In genomic region chr4:184472540-184473264, GRCh38 we compare ENCODE assay signal across 1 cellular context.
A peak's percentile ranks its signal among the peaks of the same experiment; 100 is the strongest.
TF ChIP-seq lines count a peak whose summit lies in the region.

No MANE protein-coding gene starts in this region.

TF ChIP-seq in HepG2, 621 proteins besides CTCF, POLR2A, EP300 and RAD21 (continued from another document and continues in another):
- TF ChIP-seq, protein P1, sequence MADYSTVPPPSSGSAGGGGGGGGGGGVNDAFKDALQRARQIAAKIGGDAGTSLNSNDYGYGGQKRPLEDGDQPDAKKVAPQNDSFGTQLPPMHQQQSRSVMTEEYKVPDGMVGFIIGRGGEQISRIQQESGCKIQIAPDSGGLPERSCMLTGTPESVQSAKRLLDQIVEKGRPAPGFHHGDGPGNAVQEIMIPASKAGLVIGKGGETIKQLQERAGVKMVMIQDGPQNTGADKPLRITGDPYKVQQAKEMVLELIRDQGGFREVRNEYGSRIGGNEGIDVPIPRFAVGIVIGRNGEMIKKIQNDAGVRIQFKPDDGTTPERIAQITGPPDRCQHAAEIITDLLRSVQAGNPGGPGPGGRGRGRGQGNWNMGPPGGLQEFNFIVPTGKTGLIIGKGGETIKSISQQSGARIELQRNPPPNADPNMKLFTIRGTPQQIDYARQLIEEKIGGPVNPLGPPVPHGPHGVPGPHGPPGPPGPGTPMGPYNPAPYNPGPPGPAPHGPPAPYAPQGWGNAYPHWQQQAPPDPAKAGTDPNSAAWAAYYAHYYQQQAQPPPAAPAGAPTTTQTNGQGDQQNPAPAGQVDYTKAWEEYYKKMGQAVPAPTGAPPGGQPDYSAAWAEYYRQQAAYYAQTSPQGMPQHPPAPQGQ (CRISPR knock-in tag; IDR thresholded peaks at IDR 0.05; ENCODE audit: borderline replicate concordance), result no peak
- no peak for TF ChIP-seq ZNF549 (CRISPR knock-in tag; IDR thresholded peaks at IDR 0.05)
- TF ChIP-seq MXD1 (CRISPR knock-in tag; IDR thresholded peaks at IDR 0.05), result no peak
- TF ChIP-seq, protein P2, sequence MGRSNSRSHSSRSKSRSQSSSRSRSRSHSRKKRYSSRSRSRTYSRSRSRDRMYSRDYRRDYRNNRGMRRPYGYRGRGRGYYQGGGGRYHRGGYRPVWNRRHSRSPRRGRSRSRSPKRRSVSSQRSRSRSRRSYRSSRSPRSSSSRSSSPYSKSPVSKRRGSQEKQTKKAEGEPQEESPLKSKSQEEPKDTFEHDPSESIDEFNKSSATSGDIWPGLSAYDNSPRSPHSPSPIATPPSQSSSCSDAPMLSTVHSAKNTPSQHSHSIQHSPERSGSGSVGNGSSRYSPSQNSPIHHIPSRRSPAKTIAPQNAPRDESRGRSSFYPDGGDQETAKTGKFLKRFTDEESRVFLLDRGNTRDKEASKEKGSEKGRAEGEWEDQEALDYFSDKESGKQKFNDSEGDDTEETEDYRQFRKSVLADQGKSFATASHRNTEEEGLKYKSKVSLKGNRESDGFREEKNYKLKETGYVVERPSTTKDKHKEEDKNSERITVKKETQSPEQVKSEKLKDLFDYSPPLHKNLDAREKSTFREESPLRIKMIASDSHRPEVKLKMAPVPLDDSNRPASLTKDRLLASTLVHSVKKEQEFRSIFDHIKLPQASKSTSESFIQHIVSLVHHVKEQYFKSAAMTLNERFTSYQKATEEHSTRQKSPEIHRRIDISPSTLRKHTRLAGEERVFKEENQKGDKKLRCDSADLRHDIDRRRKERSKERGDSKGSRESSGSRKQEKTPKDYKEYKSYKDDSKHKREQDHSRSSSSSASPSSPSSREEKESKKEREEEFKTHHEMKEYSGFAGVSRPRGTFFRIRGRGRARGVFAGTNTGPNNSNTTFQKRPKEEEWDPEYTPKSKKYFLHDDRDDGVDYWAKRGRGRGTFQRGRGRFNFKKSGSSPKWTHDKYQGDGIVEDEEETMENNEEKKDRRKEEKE (IDR thresholded peaks at IDR 0.05), result no peak
- TF ChIP-seq SATB2 (CRISPR knock-in tag; IDR thresholded peaks at IDR 0.05), result no peak
- no peak for TF ChIP-seq ZNF816 (CRISPR knock-in tag; IDR thresholded peaks at IDR 0.05; ENCODE audit: borderline replicate concordance)
- peak; percentile 9; the same call in 1 of the 2 replicates for TF ChIP-seq ELF3 (CRISPR knock-in tag; IDR thresholded peaks at IDR 0.05)
- TF ChIP-seq ZNF761 (CRISPR knock-in tag; conservative IDR thresholded peaks at IDR 0.05), result no peak
- TF ChIP-seq, protein P3, sequence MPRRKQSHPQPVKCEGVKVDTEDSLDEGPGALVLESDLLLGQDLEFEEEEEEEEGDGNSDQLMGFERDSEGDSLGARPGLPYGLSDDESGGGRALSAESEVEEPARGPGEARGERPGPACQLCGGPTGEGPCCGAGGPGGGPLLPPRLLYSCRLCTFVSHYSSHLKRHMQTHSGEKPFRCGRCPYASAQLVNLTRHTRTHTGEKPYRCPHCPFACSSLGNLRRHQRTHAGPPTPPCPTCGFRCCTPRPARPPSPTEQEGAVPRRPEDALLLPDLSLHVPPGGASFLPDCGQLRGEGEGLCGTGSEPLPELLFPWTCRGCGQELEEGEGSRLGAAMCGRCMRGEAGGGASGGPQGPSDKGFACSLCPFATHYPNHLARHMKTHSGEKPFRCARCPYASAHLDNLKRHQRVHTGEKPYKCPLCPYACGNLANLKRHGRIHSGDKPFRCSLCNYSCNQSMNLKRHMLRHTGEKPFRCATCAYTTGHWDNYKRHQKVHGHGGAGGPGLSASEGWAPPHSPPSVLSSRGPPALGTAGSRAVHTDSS (CRISPR knock-in tag; conservative IDR thresholded peaks at IDR 0.05), result no peak
- TF ChIP-seq ATAD3A (CRISPR knock-in tag; IDR thresholded peaks at IDR 0.05), result no peak
- no peak for TF ChIP-seq TRIM22 (IDR thresholded peaks at IDR 0.05)
- TF ChIP-seq DR1 (CRISPR knock-in tag; IDR thresholded peaks at IDR 0.05), result peak; percentile 44; the same call in 1 of the 2 replicates
- TF ChIP-seq ZFP36 (IDR thresholded peaks at IDR 0.05; ENCODE audit: borderline replicate concordance, low read depth, low read length, partially characterized antibody), result no peak
- no peak for TF ChIP-seq ZNF576 (CRISPR knock-in tag; IDR thresholded peaks at IDR 0.05)
- TF ChIP-seq NAIF1 (CRISPR knock-in tag; IDR thresholded peaks at IDR 0.05; ENCODE audit: borderline replicate concordance), result no peak
- TF ChIP-seq EEA1 (CRISPR knock-in tag; IDR thresholded peaks at IDR 0.05; ENCODE audit: borderline replicate concordance), result 0 out of 2 replicates have a peak, but pooled peaks have one; percentile 57
- TF ChIP-seq REPIN1 (CRISPR knock-in tag; IDR thresholded peaks at IDR 0.05; ENCODE audit: borderline replicate concordance, low read depth), result no peak; the same call in 1 of the 2 replicates
- TF ChIP-seq HIVEP1 (CRISPR knock-in tag; IDR thresholded peaks at IDR 0.05), result peak; percentile 97
- no peak for TF ChIP-seq NKX3-1 (CRISPR knock-in tag; IDR thresholded peaks at IDR 0.05)
- no peak for TF ChIP-seq NPAS2 (CRISPR knock-in tag; IDR thresholded peaks at IDR 0.05; ENCODE audit: borderline replicate concordance)
- no peak for TF ChIP-seq HDAC6 (IDR thresholded peaks at IDR 0.05; ENCODE audit: low read depth, low read length)
- TF ChIP-seq NCOA2 (CRISPR knock-in tag; IDR thresholded peaks at IDR 0.05), result peak; percentile 25; the same call in 1 of the 2 replicates
- TF ChIP-seq ZNF75D (CRISPR knock-in tag; IDR thresholded peaks at IDR 0.05; ENCODE audit: borderline replicate concordance), result no peak
- no peak for TF ChIP-seq ZNF747 (CRISPR knock-in tag; IDR thresholded peaks at IDR 0.05; ENCODE audit: borderline replicate concordance)
- no peak; the same call in 1 of the 2 replicates for TF ChIP-seq TOPORS (CRISPR knock-in tag; IDR thresholded peaks at IDR 0.05)
- TF ChIP-seq FOSL1 (CRISPR knock-in tag; IDR thresholded peaks at IDR 0.05; ENCODE audit: borderline replicate concordance), result no peak
- TF ChIP-seq EZH2 (conservative IDR thresholded peaks at IDR 0.05; ENCODE audit: low read depth, low read length), result no peak
- 0 out of 2 replicates have a peak, but pooled peaks have one; percentile 54 for TF ChIP-seq ZNF234 (CRISPR knock-in tag; conservative IDR thresholded peaks at IDR 0.05)
- TF ChIP-seq PAX8 (CRISPR knock-in tag; IDR thresholded peaks at IDR 0.05; ENCODE audit: borderline replicate concordance), result peak; percentile 49; the same call in 1 of the 2 replicates
- no peak for TF ChIP-seq SNRNP70 (IDR thresholded peaks at IDR 0.05; ENCODE audit: low read depth, low read length)
- TF ChIP-seq ZC3H4 (CRISPR knock-in tag; IDR thresholded peaks at IDR 0.05; ENCODE audit: borderline replicate concordance), result no peak
- TF ChIP-seq, protein P4, sequence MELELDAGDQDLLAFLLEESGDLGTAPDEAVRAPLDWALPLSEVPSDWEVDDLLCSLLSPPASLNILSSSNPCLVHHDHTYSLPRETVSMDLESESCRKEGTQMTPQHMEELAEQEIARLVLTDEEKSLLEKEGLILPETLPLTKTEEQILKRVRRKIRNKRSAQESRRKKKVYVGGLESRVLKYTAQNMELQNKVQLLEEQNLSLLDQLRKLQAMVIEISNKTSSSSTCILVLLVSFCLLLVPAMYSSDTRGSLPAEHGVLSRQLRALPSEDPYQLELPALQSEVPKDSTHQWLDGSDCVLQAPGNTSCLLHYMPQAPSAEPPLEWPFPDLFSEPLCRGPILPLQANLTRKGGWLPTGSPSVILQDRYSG (CRISPR knock-in tag; IDR thresholded peaks at IDR 0.05), result no peak
- TF ChIP-seq, protein P5, sequence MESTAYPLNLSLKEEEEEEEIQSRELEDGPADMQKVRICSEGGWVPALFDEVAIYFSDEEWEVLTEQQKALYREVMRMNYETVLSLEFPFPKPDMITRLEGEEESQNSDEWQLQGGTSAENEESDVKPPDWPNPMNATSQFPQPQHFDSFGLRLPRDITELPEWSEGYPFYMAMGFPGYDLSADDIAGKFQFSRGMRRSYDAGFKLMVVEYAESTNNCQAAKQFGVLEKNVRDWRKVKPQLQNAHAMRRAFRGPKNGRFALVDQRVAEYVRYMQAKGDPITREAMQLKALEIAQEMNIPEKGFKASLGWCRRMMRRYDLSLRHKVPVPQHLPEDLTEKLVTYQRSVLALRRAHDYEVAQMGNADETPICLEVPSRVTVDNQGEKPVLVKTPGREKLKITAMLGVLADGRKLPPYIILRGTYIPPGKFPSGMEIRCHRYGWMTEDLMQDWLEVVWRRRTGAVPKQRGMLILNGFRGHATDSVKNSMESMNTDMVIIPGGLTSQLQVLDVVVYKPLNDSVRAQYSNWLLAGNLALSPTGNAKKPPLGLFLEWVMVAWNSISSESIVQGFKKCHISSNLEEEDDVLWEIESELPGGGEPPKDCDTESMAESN (CRISPR knock-in tag; conservative IDR thresholded peaks at IDR 0.05), result peak; percentile 62; the same call in 1 of the 2 replicates
- peak; percentile 67 for TF ChIP-seq DMAP1 (CRISPR knock-in tag; IDR thresholded peaks at IDR 0.05)
- peak; percentile 68 for TF ChIP-seq PITX1 (CRISPR knock-in tag; IDR thresholded peaks at IDR 0.05)
- no peak for TF ChIP-seq ATF6 (CRISPR knock-in tag; conservative IDR thresholded peaks at IDR 0.05)
- TF ChIP-seq PHF8 (CRISPR knock-in tag; IDR thresholded peaks at IDR 0.05), result peak; percentile 84
- no peak for TF ChIP-seq ZNF749 (CRISPR knock-in tag; IDR thresholded peaks at IDR 0.05; ENCODE audit: borderline replicate concordance)
- TF ChIP-seq REL (CRISPR knock-in tag; conservative IDR thresholded peaks at IDR 0.05), result no peak
- TF ChIP-seq CERS6 (CRISPR knock-in tag; IDR thresholded peaks at IDR 0.05), result no peak
- TF ChIP-seq NR1H2 (CRISPR knock-in tag; IDR thresholded peaks at IDR 0.05; ENCODE audit: borderline replicate concordance, low read depth), result no peak
- no peak for TF ChIP-seq HMG20A (CRISPR knock-in tag; IDR thresholded peaks at IDR 0.05; ENCODE audit: borderline replicate concordance)
- no peak for TF ChIP-seq CHD4 (IDR thresholded peaks at IDR 0.05; ENCODE audit: borderline replicate concordance, low read length)
- TF ChIP-seq MTF1 (CRISPR knock-in tag; IDR thresholded peaks at IDR 0.05), result no peak
- 0 out of 2 replicates have a peak, but pooled peaks have one; percentile 19 for TF ChIP-seq EED (CRISPR knock-in tag; IDR thresholded peaks at IDR 0.05)
- peak; percentile 66 for TF ChIP-seq BCL6 (CRISPR knock-in tag; IDR thresholded peaks at IDR 0.05)
- TF ChIP-seq XBP1 (CRISPR knock-in tag; IDR thresholded peaks at IDR 0.05), result no peak
- no peak for TF ChIP-seq ZNF572 (CRISPR knock-in tag; IDR thresholded peaks at IDR 0.05)
- TF ChIP-seq, protein P6, sequence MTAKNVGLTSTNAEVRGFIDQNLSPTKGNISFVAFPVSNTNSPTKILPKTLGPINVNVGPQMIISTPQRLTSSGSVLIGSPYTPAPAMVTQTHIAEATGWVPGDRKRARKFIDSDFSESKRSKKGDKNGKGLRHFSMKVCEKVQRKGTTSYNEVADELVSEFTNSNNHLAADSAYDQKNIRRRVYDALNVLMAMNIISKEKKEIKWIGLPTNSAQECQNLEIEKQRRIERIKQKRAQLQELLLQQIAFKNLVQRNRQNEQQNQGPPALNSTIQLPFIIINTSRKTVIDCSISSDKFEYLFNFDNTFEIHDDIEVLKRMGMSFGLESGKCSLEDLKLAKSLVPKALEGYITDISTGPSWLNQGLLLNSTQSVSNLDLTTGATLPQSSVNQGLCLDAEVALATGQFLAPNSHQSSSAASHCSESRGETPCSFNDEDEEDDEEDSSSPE (CRISPR knock-in tag; IDR thresholded peaks at IDR 0.05), result peak; percentile 37; the same call in 1 of the 2 replicates
- TF ChIP-seq CEBPB (IDR thresholded peaks at IDR 0.05; ENCODE audit: borderline replicate concordance, low read depth, low read length), result no peak
- TF ChIP-seq ZNF83 (CRISPR knock-in tag; IDR thresholded peaks at IDR 0.05; ENCODE audit: borderline replicate concordance), result no peak
- TF ChIP-seq ZNF510 (CRISPR knock-in tag; IDR thresholded peaks at IDR 0.05; ENCODE audit: low read depth), result no peak; the same call in 1 of the 2 replicates
- TF ChIP-seq, protein P7, sequence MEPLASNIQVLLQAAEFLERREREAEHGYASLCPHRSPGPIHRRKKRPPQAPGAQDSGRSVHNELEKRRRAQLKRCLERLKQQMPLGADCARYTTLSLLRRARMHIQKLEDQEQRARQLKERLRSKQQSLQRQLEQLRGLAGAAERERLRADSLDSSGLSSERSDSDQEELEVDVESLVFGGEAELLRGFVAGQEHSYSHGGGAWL (CRISPR knock-in tag; IDR thresholded peaks at IDR 0.05), result no peak
- TF ChIP-seq ZSCAN20 (CRISPR knock-in tag; IDR thresholded peaks at IDR 0.05; ENCODE audit: borderline replicate concordance), result no peak
- TF ChIP-seq PRMT3 (CRISPR knock-in tag; IDR thresholded peaks at IDR 0.05; ENCODE audit: borderline replicate concordance, low read depth), result no peak
- no peak for TF ChIP-seq ZNF713 (CRISPR knock-in tag; IDR thresholded peaks at IDR 0.05)
